In the genomic region with DNA sequence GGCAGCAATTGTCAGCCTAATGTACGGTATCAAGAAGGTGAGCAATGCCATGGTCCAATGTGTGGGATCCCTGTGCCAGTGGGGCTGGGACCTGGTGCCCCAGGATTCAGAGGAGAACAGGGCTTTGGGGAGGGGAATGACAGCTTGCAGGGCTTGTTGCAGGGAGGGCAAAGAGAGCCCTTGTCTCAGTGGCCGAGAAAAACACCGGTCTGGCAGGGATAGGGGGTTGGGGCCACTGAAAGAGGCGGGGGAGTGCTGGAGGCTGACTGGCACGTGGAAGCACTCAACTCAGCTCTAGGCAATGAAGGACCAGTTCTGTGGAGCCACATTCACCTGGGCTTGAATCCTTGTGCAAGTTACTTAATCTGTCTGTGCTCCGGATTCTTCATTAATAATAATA, we compare ENCODE assay signal across 2 cellular contexts.
TF ChIP-seq lines count a peak whose summit lies in the region.

No MANE protein-coding gene starts in this region.

TF ChIP-seq in GM23338, 12 proteins besides CTCF, POLR2A, EP300 and RAD21 (continues in another document):
- TF ChIP-seq ZNF114 (CRISPR knock-in tag; IDR thresholded peaks at IDR 0.05), result no peak
- no peak for TF ChIP-seq ZNF331 (CRISPR knock-in tag; IDR thresholded peaks at IDR 0.05; ENCODE audit: low read depth)
- TF ChIP-seq, protein P1, sequence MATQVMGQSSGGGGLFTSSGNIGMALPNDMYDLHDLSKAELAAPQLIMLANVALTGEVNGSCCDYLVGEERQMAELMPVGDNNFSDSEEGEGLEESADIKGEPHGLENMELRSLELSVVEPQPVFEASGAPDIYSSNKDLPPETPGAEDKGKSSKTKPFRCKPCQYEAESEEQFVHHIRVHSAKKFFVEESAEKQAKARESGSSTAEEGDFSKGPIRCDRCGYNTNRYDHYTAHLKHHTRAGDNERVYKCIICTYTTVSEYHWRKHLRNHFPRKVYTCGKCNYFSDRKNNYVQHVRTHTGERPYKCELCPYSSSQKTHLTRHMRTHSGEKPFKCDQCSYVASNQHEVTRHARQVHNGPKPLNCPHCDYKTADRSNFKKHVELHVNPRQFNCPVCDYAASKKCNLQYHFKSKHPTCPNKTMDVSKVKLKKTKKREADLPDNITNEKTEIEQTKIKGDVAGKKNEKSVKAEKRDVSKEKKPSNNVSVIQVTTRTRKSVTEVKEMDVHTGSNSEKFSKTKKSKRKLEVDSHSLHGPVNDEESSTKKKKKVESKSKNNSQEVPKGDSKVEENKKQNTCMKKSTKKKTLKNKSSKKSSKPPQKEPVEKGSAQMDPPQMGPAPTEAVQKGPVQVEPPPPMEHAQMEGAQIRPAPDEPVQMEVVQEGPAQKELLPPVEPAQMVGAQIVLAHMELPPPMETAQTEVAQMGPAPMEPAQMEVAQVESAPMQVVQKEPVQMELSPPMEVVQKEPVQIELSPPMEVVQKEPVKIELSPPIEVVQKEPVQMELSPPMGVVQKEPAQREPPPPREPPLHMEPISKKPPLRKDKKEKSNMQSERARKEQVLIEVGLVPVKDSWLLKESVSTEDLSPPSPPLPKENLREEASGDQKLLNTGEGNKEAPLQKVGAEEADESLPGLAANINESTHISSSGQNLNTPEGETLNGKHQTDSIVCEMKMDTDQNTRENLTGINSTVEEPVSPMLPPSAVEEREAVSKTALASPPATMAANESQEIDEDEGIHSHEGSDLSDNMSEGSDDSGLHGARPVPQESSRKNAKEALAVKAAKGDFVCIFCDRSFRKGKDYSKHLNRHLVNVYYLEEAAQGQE (IDR thresholded peaks at IDR 0.05; ENCODE audit: unreplicated experiment), result no peak
- TF ChIP-seq CREB1 (CRISPR knock-in tag; IDR thresholded peaks at IDR 0.05; ENCODE audit: low read depth), result no peak
- TF ChIP-seq JUNB (IDR thresholded peaks at IDR 0.05; ENCODE audit: unreplicated experiment), result no peak
- TF ChIP-seq EZH2 (IDR thresholded peaks at IDR 0.05; ENCODE audit: low read depth, unreplicated experiment), result no peak
- TF ChIP-seq, protein P2, sequence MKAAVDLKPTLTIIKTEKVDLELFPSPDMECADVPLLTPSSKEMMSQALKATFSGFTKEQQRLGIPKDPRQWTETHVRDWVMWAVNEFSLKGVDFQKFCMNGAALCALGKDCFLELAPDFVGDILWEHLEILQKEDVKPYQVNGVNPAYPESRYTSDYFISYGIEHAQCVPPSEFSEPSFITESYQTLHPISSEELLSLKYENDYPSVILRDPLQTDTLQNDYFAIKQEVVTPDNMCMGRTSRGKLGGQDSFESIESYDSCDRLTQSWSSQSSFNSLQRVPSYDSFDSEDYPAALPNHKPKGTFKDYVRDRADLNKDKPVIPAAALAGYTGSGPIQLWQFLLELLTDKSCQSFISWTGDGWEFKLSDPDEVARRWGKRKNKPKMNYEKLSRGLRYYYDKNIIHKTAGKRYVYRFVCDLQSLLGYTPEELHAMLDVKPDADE (IDR thresholded peaks at IDR 0.05), result no peak
- no peak for TF ChIP-seq STAT1 (IDR thresholded peaks at IDR 0.05; ENCODE audit: unreplicated experiment)
- TF ChIP-seq NANOG (IDR thresholded peaks at IDR 0.05; ENCODE audit: borderline replicate concordance), result no peak
- no peak for TF ChIP-seq POLR2AphosphoS5 (IDR thresholded peaks at IDR 0.05; ENCODE audit: low read depth)

TF ChIP-seq in WTC11, 78 proteins besides CTCF, POLR2A, EP300 and RAD21:
- TF ChIP-seq, protein P3, sequence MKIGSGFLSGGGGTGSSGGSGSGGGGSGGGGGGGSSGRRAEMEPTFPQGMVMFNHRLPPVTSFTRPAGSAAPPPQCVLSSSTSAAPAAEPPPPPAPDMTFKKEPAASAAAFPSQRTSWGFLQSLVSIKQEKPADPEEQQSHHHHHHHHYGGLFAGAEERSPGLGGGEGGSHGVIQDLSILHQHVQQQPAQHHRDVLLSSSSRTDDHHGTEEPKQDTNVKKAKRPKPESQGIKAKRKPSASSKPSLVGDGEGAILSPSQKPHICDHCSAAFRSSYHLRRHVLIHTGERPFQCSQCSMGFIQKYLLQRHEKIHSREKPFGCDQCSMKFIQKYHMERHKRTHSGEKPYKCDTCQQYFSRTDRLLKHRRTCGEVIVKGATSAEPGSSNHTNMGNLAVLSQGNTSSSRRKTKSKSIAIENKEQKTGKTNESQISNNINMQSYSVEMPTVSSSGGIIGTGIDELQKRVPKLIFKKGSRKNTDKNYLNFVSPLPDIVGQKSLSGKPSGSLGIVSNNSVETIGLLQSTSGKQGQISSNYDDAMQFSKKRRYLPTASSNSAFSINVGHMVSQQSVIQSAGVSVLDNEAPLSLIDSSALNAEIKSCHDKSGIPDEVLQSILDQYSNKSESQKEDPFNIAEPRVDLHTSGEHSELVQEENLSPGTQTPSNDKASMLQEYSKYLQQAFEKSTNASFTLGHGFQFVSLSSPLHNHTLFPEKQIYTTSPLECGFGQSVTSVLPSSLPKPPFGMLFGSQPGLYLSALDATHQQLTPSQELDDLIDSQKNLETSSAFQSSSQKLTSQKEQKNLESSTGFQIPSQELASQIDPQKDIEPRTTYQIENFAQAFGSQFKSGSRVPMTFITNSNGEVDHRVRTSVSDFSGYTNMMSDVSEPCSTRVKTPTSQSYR (CRISPR knock-in tag; IDR thresholded peaks at IDR 0.05), result no peak
- no peak for TF ChIP-seq MXD4 (CRISPR knock-in tag; IDR thresholded peaks at IDR 0.05; ENCODE audit: borderline replicate concordance)
- no peak for TF ChIP-seq CREB1 (CRISPR knock-in tag; IDR thresholded peaks at IDR 0.05)
- TF ChIP-seq SOX15 (CRISPR knock-in tag; IDR thresholded peaks at IDR 0.05), result no peak
- TF ChIP-seq, protein P4, sequence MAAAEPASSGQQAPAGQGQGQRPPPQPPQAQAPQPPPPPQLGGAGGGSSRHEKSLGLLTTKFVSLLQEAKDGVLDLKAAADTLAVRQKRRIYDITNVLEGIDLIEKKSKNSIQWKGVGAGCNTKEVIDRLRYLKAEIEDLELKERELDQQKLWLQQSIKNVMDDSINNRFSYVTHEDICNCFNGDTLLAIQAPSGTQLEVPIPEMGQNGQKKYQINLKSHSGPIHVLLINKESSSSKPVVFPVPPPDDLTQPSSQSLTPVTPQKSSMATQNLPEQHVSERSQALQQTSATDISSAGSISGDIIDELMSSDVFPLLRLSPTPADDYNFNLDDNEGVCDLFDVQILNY (CRISPR knock-in tag; IDR thresholded peaks at IDR 0.05), result no peak
- TF ChIP-seq NFE2L1 (CRISPR knock-in tag; IDR thresholded peaks at IDR 0.05), result no peak
- TF ChIP-seq GRHL2 (CRISPR knock-in tag; IDR thresholded peaks at IDR 0.05; ENCODE audit: insufficient replicate concordance, severe bottlenecking), result no peak
- no peak for TF ChIP-seq IRF2 (CRISPR knock-in tag; IDR thresholded peaks at IDR 0.05; ENCODE audit: borderline replicate concordance, low read depth)
- no peak for TF ChIP-seq SP1 (CRISPR knock-in tag; conservative IDR thresholded peaks at IDR 0.05)
- TF ChIP-seq SMAD4 (CRISPR knock-in tag; IDR thresholded peaks at IDR 0.05), result no peak
- TF ChIP-seq, protein P5, sequence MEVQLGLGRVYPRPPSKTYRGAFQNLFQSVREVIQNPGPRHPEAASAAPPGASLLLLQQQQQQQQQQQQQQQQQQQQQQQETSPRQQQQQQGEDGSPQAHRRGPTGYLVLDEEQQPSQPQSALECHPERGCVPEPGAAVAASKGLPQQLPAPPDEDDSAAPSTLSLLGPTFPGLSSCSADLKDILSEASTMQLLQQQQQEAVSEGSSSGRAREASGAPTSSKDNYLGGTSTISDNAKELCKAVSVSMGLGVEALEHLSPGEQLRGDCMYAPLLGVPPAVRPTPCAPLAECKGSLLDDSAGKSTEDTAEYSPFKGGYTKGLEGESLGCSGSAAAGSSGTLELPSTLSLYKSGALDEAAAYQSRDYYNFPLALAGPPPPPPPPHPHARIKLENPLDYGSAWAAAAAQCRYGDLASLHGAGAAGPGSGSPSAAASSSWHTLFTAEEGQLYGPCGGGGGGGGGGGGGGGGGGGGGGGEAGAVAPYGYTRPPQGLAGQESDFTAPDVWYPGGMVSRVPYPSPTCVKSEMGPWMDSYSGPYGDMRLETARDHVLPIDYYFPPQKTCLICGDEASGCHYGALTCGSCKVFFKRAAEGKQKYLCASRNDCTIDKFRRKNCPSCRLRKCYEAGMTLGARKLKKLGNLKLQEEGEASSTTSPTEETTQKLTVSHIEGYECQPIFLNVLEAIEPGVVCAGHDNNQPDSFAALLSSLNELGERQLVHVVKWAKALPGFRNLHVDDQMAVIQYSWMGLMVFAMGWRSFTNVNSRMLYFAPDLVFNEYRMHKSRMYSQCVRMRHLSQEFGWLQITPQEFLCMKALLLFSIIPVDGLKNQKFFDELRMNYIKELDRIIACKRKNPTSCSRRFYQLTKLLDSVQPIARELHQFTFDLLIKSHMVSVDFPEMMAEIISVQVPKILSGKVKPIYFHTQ (CRISPR knock-in tag; IDR thresholded peaks at IDR 0.05), result no peak
- TF ChIP-seq ESRRA (CRISPR knock-in tag; IDR thresholded peaks at IDR 0.05; ENCODE audit: borderline replicate concordance), result no peak
- TF ChIP-seq SMAD3 (CRISPR knock-in tag; IDR thresholded peaks at IDR 0.05; ENCODE audit: borderline replicate concordance), result no peak
- TF ChIP-seq, protein P6, sequence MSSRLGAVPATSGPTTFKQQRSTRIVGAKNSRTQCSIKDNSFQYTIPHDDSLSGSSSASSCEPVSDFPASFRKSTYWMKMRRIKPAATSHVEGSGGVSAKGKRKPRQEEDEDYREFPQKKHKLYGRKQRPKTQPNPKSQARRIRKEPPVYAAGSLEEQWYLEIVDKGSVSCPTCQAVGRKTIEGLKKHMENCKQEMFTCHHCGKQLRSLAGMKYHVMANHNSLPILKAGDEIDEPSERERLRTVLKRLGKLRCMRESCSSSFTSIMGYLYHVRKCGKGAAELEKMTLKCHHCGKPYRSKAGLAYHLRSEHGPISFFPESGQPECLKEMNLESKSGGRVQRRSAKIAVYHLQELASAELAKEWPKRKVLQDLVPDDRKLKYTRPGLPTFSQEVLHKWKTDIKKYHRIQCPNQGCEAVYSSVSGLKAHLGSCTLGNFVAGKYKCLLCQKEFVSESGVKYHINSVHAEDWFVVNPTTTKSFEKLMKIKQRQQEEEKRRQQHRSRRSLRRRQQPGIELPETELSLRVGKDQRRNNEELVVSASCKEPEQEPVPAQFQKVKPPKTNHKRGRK (CRISPR knock-in tag; IDR thresholded peaks at IDR 0.05; ENCODE audit: borderline replicate concordance), result no peak
